In genomic region chr2:213920014-213920413, GRCh38 we compare ENCODE assay signal across 33 cellular contexts.
"Had no signal": no experiment of that assay in that cellular context is flagged by ENCODE, and none has a peak within 500 bp of the region (broad histone marks: within the 10 kb centered on the region; RNA-seq: fewer than 3 reads in every experiment).

No MANE protein-coding gene starts in this region.

- DNase-seq: activated B cell treated with CpG ODN at 0.5 μM for 24 hours; activated CD4-positive, alpha-beta memory T cell treated with anti-CD3 and anti-CD28 coated beads for 36 hours; activated CD4-positive, alpha-beta T cell treated with anti-CD3 and anti-CD28 coated beads for 4 hours; activated CD4-positive, alpha-beta T cell treated with anti-CD3 and anti-CD28 coated beads, Interleukin-2, amount 10 ng/mL, durations not matched to agents 24 days and 14 days; activated CD4-positive, alpha-beta T cell treated with anti-CD3 and anti-CD28 coated beads, Interleukin-2, amount 50 U/mL, for 1 hour; activated CD4-positive, alpha-beta T cell treated with anti-CD3 and anti-CD28 coated beads, Interleukin-2, amount 50 U/mL, for 4 hours; activated CD4-positive, CD25-positive, alpha-beta regulatory T cell treated with anti-CD3 and anti-CD28 coated beads, Interleukin-2, amount 50 U/mL, for 72 hours; activated CD8-positive, alpha-beta memory T cell treated with anti-CD3 and anti-CD28 coated beads, Interleukin-2, amount 50 U/mL, for 4 hours; activated CD8-positive, alpha-beta T cell treated with anti-CD3 and anti-CD28 coated beads for 36 hours; activated effector memory CD4-positive, alpha-beta T cell treated with anti-CD3 and anti-CD28 coated beads, Interleukin-2, amount 50 U/mL, for 16 hours; activated gamma-delta T cell treated with Interleukin-2 at 50 U/mL for 16 hours; activated naive CD4-positive, alpha-beta T cell; activated naive CD4-positive, alpha-beta T cell treated with anti-CD3 and anti-CD28 coated beads for 36 hours; activated naive CD4-positive, alpha-beta T cell treated with anti-CD3 and anti-CD28 coated beads, Interleukin-2, amount 50 U/mL, for 16 hours; activated naive CD8-positive, alpha-beta T cell treated with anti-CD3 and anti-CD28 coated beads, Interleukin-2, amount 10 ng/mL, durations not matched to agents 7 days and 5 days; activated naive CD8-positive, alpha-beta T cell treated with anti-CD3 and anti-CD28 coated beads, Interleukin-2, amount 50 U/mL, for 24 hours; activated T-cell treated with anti-CD3 and anti-CD28 coated beads for 4 hours; activated T-cell treated with anti-CD3 and anti-CD28 coated beads, Interleukin-2, amount 50 U/mL, for 1 hour; activated T-cell treated with anti-CD3 and anti-CD28 coated beads, Interleukin-2, amount 50 U/mL, for 4 hours; activated T-cell treated with anti-CD3 and anti-CD28 coated beads, Interleukin-2, amount 50 U/mL, for 72 hours; adrenal gland; amniotic stem cell; aorta; body of pancreas; brain microvascular endothelial cell; central memory CD4-positive, alpha-beta T cell; T-helper 2 cell; T-helper 9 cell had no signal

- H3K9me3 ChIP-seq: adrenal gland had no signal

- FAIRE-seq: astrocyte, colon, TTC549 had no signal

- H3K4me3 ChIP-seq: adrenal gland, body of pancreas, breast epithelium had no signal

- H3K27me3 ChIP-seq: adrenal gland, body of pancreas, brain microvascular endothelial cell, breast epithelium had no signal

- H3K27ac ChIP-seq: adrenal gland, body of pancreas, brain microvascular endothelial cell, breast epithelium, VCaP had no signal

- H3K4me1 ChIP-seq: adrenal gland, body of pancreas, breast epithelium had no signal

- H3K36me3 ChIP-seq: adrenal gland, brain microvascular endothelial cell, breast epithelium had no signal
